In genomic region chr3:14876942-14877341, GRCh38 we compare ENCODE assay signal across 10 cellular contexts. TPM values are rescaled to one million over a fixed set of nuclear protein-coding genes. Genes with fewer than 3 reads are reported as not detected.
DNase-seq lines count a peak whose midpoint lies in the region; TF ChIP-seq lines count a peak whose summit lies in the region.
"Had no signal": no experiment of that assay in that cellular context is flagged by ENCODE, and none has a peak within 500 bp of the region (broad histone marks: within the 10 kb centered on the region; RNA-seq: fewer than 3 reads in every experiment).

No MANE protein-coding gene starts in this region.

- H3K4me3 ChIP-seq in BE2C (ENCODE audit: low read depth, low read length) (no peak overlapping the region), fibroblast of the aortic adventitia (ENCODE audit: low read depth, low read length) (no peak overlapping the region), osteoblast (ENCODE audit: insufficient read depth, low read length) (no peak overlapping the region), MM.1S (ENCODE audit: low read length) (no peak overlapping the region)

- no peaks in the 10 kb centered on the region for H3F3A ChIP-seq in MM.1S (ENCODE audit: insufficient read depth, low read length)

- H3K36me3 ChIP-seq in BE2C (no peaks in the 10 kb centered on the region), osteoblast (ENCODE audit: insufficient read depth, low read length) (no peaks in the 10 kb centered on the region), MM.1S (replicated peaks; ENCODE audit: insufficient read depth, low read length) (no peaks in the 10 kb centered on the region)

- H3K79me2 ChIP-seq in osteoblast (ENCODE audit: insufficient read depth, low read length) (no peaks in the 10 kb centered on the region), MM.1S (ENCODE audit: low read length) (no peaks in the 10 kb centered on the region)

- TF ChIP-seq CTCF in BE2C (IDR thresholded peaks at IDR 0.05; ENCODE audit: low read depth, low read length) (no peak), fibroblast of the aortic adventitia (IDR thresholded peaks at IDR 0.05; ENCODE audit: insufficient read depth, low read length) (no peak), osteoblast (IDR thresholded peaks at IDR 0.05; ENCODE audit: extremely low read depth, low read depth, low read length) (no peak), MM.1S (IDR thresholded peaks at IDR 0.05; ENCODE audit: low read length) (no peak)

- DNase-seq in BE2C: peak; percentile 46
- DNase-seq in NCI-H526 treated with DMSO at 0.1 percent for 48 hours (lab: John Stamatoyannopoulos, UW): peak; percentile 26
- DNase-seq in fibroblast of the aortic adventitia (ENCODE audit: low read depth): peak; percentile 72
- DNase-seq in osteoblast (ENCODE audit: insufficient read length, low spot score, missing footprints): peak; percentile 91
- no peak for DNase-seq in NCI-H524 (lab: John Stamatoyannopoulos, UW)
- no peak for DNase-seq in MM.1S
- no peak for DNase-seq in cerebellar cortex (ENCODE audit: low spot score)
- no peak for DNase-seq in NCI-H187 (lab: John Stamatoyannopoulos, UW)
- DNase-seq: activated CD8-positive, alpha-beta memory T cell treated with anti-CD3 and anti-CD28 coated beads, Interleukin-2, amount 50 U/mL, for 48 hours; Caco-2 had no signal

- H3K27ac ChIP-seq in osteoblast (ENCODE audit: low read depth, low read length): no peak overlapping the region
- no peak overlapping the region for H3K27ac ChIP-seq in MM.1S (ENCODE audit: low read length)

- H4K20me1 ChIP-seq in osteoblast (ENCODE audit: insufficient read depth, low read length): no peaks in the 10 kb centered on the region
- H4K20me1 ChIP-seq in MM.1S (ENCODE audit: insufficient read depth, low read length): no peaks in the 10 kb centered on the region

- H3K27me3 ChIP-seq in BE2C: no peaks in the 10 kb centered on the region
- H3K27me3 ChIP-seq in osteoblast (ENCODE audit: insufficient read depth, low read length): no peaks in the 10 kb centered on the region
- no peaks in the 10 kb centered on the region for H3K27me3 ChIP-seq in MM.1S (replicated peaks; ENCODE audit: insufficient read depth, low read length)

- H3K9me2 ChIP-seq in MM.1S (replicated peaks; ENCODE audit: insufficient read depth, low read length): no peaks in the 10 kb centered on the region

- H3K4me2 ChIP-seq in osteoblast (ENCODE audit: insufficient read depth, low read length) (no peak overlapping the region), MM.1S (ENCODE audit: low read depth, low read length) (no peak overlapping the region)

- peak overlapping the region; percentile 15 for H2AFZ ChIP-seq in osteoblast (ENCODE audit: low read length)
- no peak overlapping the region for H2AFZ ChIP-seq in MM.1S (ENCODE audit: low read length)

- no peaks in the 10 kb centered on the region for H3K9me3 ChIP-seq in BE2C
- H3K9me3 ChIP-seq in osteoblast (ENCODE audit: low read depth, low read length): no peaks in the 10 kb centered on the region
- H3K9me3 ChIP-seq in MM.1S (replicated peaks; ENCODE audit: insufficient read depth, low read length): no peaks in the 10 kb centered on the region
- H3K9me3 ChIP-seq: Caco-2 had no signal

- no peak overlapping the region for H3K9ac ChIP-seq in MM.1S (ENCODE audit: low read length)

- peaks cover 4% of the 10 kb centered on the region; the same call in 1 of the 2 replicates for H3K4me1 ChIP-seq in BE2C
- H3K4me1 ChIP-seq in osteoblast (ENCODE audit: insufficient read depth, low read length): no peaks in the 10 kb centered on the region
- H3K4me1 ChIP-seq in MM.1S (ENCODE audit: low read length): no peaks in the 10 kb centered on the region
- H3K4me1 ChIP-seq: Caco-2 had no signal

RNA-seq across cellular contexts. Expression of gene FGD5, which starts 58.2 kb away (rescaled TPM):
- polyA plus RNA-seq in BE2C (2012; ENCODE audit: insufficient read depth, insufficient read length, low read depth): 0.39 TPM
- total RNA-seq in fibroblast of the aortic adventitia (ENCODE audit: low replicate concordance): 0.18 and 3.9 TPM in 2 replicates
- under 0.01 TPM in 2 replicates for total RNA-seq in osteoblast

Comparison
In these comparisons a context has a peak if more than half of its experiments do, and no peak if none do; other contexts are left out.
1. DNase-seq: peak in BE2C (single experiment), NCI-H526 treated with DMSO at 0.1 percent for 48 hours (single experiment), fibroblast of the aortic adventitia (single experiment) and osteoblast (single experiment); none in NCI-H524 (0 of 2), MM.1S (single experiment), cerebellar cortex (single experiment) and NCI-H187 (0 of 2).